ENCODE assay signal across 8 cellular contexts in the genomic region with DNA sequence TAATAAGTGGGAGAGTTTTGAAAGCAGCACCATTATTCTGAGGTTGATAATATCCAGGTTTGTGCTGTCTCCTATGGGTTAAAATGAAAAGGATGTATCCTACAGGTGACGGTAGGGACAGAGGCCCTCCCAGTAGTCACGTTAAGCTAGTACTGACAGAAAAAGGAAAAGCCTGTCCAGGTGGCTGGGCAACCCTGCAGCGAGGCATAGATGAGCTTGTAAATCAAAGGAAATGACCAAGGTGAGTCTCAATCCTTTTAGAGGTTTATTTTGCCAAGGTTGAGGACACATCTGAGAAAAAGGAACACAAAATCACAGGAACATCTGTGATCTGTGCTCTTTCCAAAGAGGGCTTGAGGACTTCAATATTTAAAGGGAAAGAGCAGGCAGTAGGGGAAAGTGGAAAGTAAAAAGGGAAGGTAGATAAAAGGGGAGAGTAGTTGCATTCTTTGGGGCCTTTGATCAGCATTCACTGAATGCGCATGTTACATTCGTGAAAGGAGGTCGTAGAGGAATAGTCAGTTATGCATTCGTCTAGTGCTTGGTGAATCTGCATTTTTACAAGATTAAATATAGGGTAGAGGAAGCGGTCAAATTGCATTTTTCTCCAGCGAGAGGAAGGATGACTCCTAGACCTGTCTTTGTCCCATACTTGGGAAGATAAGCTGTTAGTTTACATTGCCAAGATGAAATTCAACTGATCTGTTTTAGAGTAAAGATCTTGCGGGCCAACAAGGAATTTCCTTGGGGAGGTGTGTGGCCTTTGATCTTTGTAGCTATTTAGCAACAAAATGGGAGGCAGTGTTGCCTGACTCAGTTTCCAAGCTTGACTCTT. TPM values are rescaled to one million over a fixed set of nuclear protein-coding genes. Genes with fewer than 3 reads are reported as not detected.
DNase-seq lines count a peak whose midpoint lies in the region; ATAC-seq, FAIRE-seq and TF ChIP-seq lines count a peak whose summit lies in the region.

No MANE protein-coding gene starts in this region.

- H3K27me3 Mint-ChIP-seq in activated CD8-positive, alpha-beta memory T cell treated with anti-CD3 and anti-CD28 coated beads, Interleukin-2, amount 10 ng/mL, durations not matched to agents 7 days and 5 days, result peaks cover 19% of the 10 kb centered on the region
- peaks cover 10% of the 10 kb centered on the region for H3K27me3 Mint-ChIP-seq in activated naive CD8-positive, alpha-beta T cell treated with anti-CD3 and anti-CD28 coated beads, Interleukin-2, amount 50 U/mL, for 24 hours

- no peaks in the 10 kb centered on the region for H3K9me3 Mint-ChIP-seq in activated CD8-positive, alpha-beta memory T cell treated with anti-CD3 and anti-CD28 coated beads, Interleukin-2, amount 10 ng/mL, durations not matched to agents 7 days and 5 days (ENCODE audit: low read depth)
- H3K9me3 Mint-ChIP-seq in activated naive CD8-positive, alpha-beta T cell treated with anti-CD3 and anti-CD28 coated beads, Interleukin-2, amount 50 U/mL, for 24 hours, result no peaks in the 10 kb centered on the region

- peak overlapping the region; percentile 91 to 97 for H3K27ac ChIP-seq in kidney (ENCODE audit: low read depth in 2 of 2, low read length in 2 of 2)
- peak overlapping the region; percentile 92 to 94 for H3K27ac ChIP-seq in thoracic aorta

- H3K4me3 ChIP-seq in kidney (ENCODE audit: low read length in 2 of 2) (peak overlapping the region; percentile 82 to 84), thoracic aorta (peak overlapping the region; percentile 89)

- DNase-seq in activated CD8-positive, alpha-beta memory T cell treated with anti-CD3 and anti-CD28 coated beads, Interleukin-2, amount 10 ng/mL, durations not matched to agents 7 days and 5 days, result no peak
- DNase-seq in activated CD8-positive, alpha-beta memory T cell treated with anti-CD3 and anti-CD28 coated beads, Interleukin-2, amount 50 U/mL, for 48 hours, result no peak
- no peak for DNase-seq in activated naive CD8-positive, alpha-beta T cell treated with anti-CD3 and anti-CD28 coated beads, Interleukin-2, amount 50 U/mL, for 24 hours
- no peak for DNase-seq in kidney
- DNase-seq in thoracic aorta (ENCODE audit: low spot score), result no peak
- no peak for DNase-seq in NK-92 (lab: John Stamatoyannopoulos, UW; ENCODE audit: unreplicated experiment)
- no peak for DNase-seq in NCI-H2227 (lab: John Stamatoyannopoulos, UW; ENCODE audit: unreplicated experiment)

- CTCF ChIA-PET in activated CD8-positive, alpha-beta memory T cell treated with anti-CD3 and anti-CD28 coated beads, Interleukin-2, amount 10 ng/mL, durations not matched to agents 7 days and 5 days (lab: Charles Lee), result interaction anchor here (0.8 to 2.3 kb wide), 6 partner anchors 12 to 85 kb away, joined by 3 to 10 read pairs (median 4); partner anchors contain the start of gene ITPRIP

- no peak for ATAC-seq in activated CD8-positive, alpha-beta memory T cell treated with anti-CD3 and anti-CD28 coated beads, Interleukin-2, amount 10 ng/mL, durations not matched to agents 7 days and 5 days
- no peak for ATAC-seq in activated naive CD8-positive, alpha-beta T cell treated with anti-CD3 and anti-CD28 coated beads, Interleukin-2, amount 50 U/mL, for 24 hours
- ATAC-seq in thoracic aorta (ENCODE audit: insufficient number of reproducible peaks, low FRiP score, low read depth) (no peak), HG03025 (IDR thresholded peaks at IDR 0.05; ENCODE audit: low FRiP score, unreplicated experiment) (no peak)

- H3K27ac Mint-ChIP-seq in activated CD8-positive, alpha-beta memory T cell treated with anti-CD3 and anti-CD28 coated beads, Interleukin-2, amount 10 ng/mL, durations not matched to agents 7 days and 5 days, result peak overlapping the region; percentile 89
- H3K27ac Mint-ChIP-seq in activated naive CD8-positive, alpha-beta T cell treated with anti-CD3 and anti-CD28 coated beads, Interleukin-2, amount 50 U/mL, for 24 hours, result peak overlapping the region; percentile 95

- peaks cover 11 to 14% of the 10 kb centered on the region in 2 donors for H3K4me1 ChIP-seq in kidney (ENCODE audit: control insufficient read depth in 1 of 2, insufficient read depth in 1 of 2, low read depth in 1 of 2, low read length in 2 of 2)
- H3K4me1 ChIP-seq in thoracic aorta (ENCODE audit: control insufficient read depth in 1 of 2, low read depth in 2 of 2), result peaks cover 10 to 31% of the 10 kb centered on the region in 2 donors

- TF ChIP-seq CTCF in kidney (IDR thresholded peaks at IDR 0.05; ENCODE audit: borderline replicate concordance, extremely low read depth, insufficient read depth) (no peak), thoracic aorta (IDR thresholded peaks at IDR 0.05) (no peak)

- H3K9me3 ChIP-seq in kidney (ENCODE audit: control insufficient read depth in 1 of 2, low read length in 2 of 2) (no peaks in the 10 kb centered on the region), thoracic aorta (no peaks in the 10 kb centered on the region)

- intact Hi-C loops in kidney (cut with DNase I), result no loop called here

- H3K4me3 Mint-ChIP-seq in activated CD8-positive, alpha-beta memory T cell treated with anti-CD3 and anti-CD28 coated beads, Interleukin-2, amount 10 ng/mL, durations not matched to agents 7 days and 5 days, result peak overlapping the region; percentile 98
- H3K4me3 Mint-ChIP-seq in activated naive CD8-positive, alpha-beta T cell treated with anti-CD3 and anti-CD28 coated beads, Interleukin-2, amount 50 U/mL, for 24 hours, result peak overlapping the region; percentile 90

- peaks cover 20% of the 10 kb centered on the region for H3K36me3 Mint-ChIP-seq in activated CD8-positive, alpha-beta memory T cell treated with anti-CD3 and anti-CD28 coated beads, Interleukin-2, amount 10 ng/mL, durations not matched to agents 7 days and 5 days
- peaks cover 34% of the 10 kb centered on the region for H3K36me3 Mint-ChIP-seq in activated naive CD8-positive, alpha-beta T cell treated with anti-CD3 and anti-CD28 coated beads, Interleukin-2, amount 50 U/mL, for 24 hours (ENCODE audit: low read depth)

- no peak for FAIRE-seq in kidney (lab: Jason Lieb, UNC)

- no peaks in the 10 kb centered on the region for H3K27me3 ChIP-seq in thoracic aorta (replicated peaks; ENCODE audit: insufficient read depth)

- peaks cover 4 to 15% of the 10 kb centered on the region in 2 donors for H3K36me3 ChIP-seq in kidney (ENCODE audit: control insufficient read depth in 1 of 2, insufficient read depth in 2 of 2, low read length in 2 of 2)
- peaks cover 6% of the 10 kb centered on the region for H3K36me3 ChIP-seq in thoracic aorta

- H3K9ac ChIP-seq in kidney (ENCODE audit: low read length in 2 of 2), result peak overlapping the region in 1 of 2 donors; percentile 90

- peaks cover 36% of the 10 kb centered on the region for H3K4me1 Mint-ChIP-seq in activated CD8-positive, alpha-beta memory T cell treated with anti-CD3 and anti-CD28 coated beads, Interleukin-2, amount 10 ng/mL, durations not matched to agents 7 days and 5 days
- H3K4me1 Mint-ChIP-seq in activated naive CD8-positive, alpha-beta T cell treated with anti-CD3 and anti-CD28 coated beads, Interleukin-2, amount 50 U/mL, for 24 hours, result peaks cover 48% of the 10 kb centered on the region

RNA-seq across cellular contexts. Expression of gene GSTO1, which starts 0.9 kb away (rescaled TPM):
- 100 to 1,000 TPM; 128 to 161 TPM for total RNA-seq in activated CD8-positive, alpha-beta memory T cell treated with anti-CD3 and anti-CD28 coated beads, Interleukin-2, amount 10 ng/mL, durations not matched to agents 7 days and 5 days
- total RNA-seq in kidney (83.7 TPM), thoracic aorta (10 to 100 TPM; 68.5 to 96.4 TPM)
- 263 TPM for polyA plus RNA-seq in kidney (ENCODE audit: insufficient read depth, low read depth, low replicate concordance)

RNA-seq across cellular contexts. Expression of gene GSTO2, which starts 15.2 kb away (rescaled TPM):
- 1 to 10 TPM in 1 of 2 experiments, under 1 TPM in 1; 0.96 to 1.3 TPM for total RNA-seq in activated CD8-positive, alpha-beta memory T cell treated with anti-CD3 and anti-CD28 coated beads, Interleukin-2, amount 10 ng/mL, durations not matched to agents 7 days and 5 days
- total RNA-seq in kidney, result 22.3 TPM
- polyA plus RNA-seq in kidney (ENCODE audit: insufficient read depth, low read depth, low replicate concordance), result 56.7 TPM
- total RNA-seq in thoracic aorta, result 1 to 10 TPM; 2.8 to 3.0 TPM

RNA-seq across cellular contexts. Expression of gene CFAP43, which starts 21.6 kb away (rescaled TPM):
- total RNA-seq in activated CD8-positive, alpha-beta memory T cell treated with anti-CD3 and anti-CD28 coated beads, Interleukin-2, amount 10 ng/mL, durations not matched to agents 7 days and 5 days, result not detected
- total RNA-seq in kidney (7.2 TPM), thoracic aorta (under 1 TPM in 1 of 2 donors, not detected in 1; 0.85 TPM)
- 3.1 TPM for polyA plus RNA-seq in kidney (ENCODE audit: insufficient read depth, low read depth, low replicate concordance)
